8 cellular contexts compared by ENCODE assay signal in the genomic region with DNA sequence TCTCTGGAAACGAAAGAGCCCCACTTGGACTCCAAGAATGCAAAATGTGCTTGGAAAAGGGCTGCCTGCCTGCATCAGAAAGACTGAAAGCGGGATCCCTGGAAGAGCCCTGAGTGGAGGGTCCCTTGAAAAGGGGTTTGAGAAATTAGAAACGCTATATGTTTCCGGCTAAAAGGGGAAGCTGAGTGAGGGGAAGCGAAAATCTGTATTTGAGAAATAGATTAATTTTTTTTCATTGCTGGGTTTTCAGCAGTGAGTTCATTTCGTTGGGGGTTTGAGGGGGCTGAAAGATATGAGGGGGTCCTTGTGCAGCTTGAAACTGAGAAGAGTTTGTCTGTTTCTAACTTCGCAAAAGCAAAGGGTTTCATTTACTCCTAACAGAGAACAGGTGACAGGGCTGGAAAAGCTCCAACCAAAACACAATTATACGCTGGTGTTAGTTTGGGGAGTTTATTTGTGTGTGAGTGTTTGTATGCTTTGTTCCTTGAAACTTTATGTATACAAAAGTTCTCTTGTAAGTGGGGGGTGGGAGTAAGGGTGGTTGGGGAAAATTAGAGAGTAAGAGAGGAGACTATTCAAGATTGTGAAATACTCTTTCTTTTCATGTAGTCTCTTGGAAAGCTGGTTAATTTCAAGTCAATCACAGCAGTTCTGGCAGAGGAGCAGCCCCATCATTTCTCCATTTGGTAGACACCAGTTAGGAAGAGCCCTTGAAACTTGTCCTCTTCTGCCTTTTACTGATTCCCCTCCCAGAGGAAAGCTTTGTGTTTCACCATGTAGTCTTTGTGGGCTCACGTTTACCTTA. TPM values are rescaled to one million over a fixed set of nuclear protein-coding genes. Genes with fewer than 3 reads are reported as not detected.
DNase-seq lines count a peak whose midpoint lies in the region; ATAC-seq and TF ChIP-seq lines count a peak whose summit lies in the region.

No MANE protein-coding gene starts in this region.

- H3K4me3 Mint-ChIP-seq in Calu3 (ENCODE audit: low read depth, unreplicated experiment): peak overlapping the region; percentile 96

- H3K27me3 ChIP-seq in lower lobe of right lung (ENCODE audit: low read depth) (no peaks in the 10 kb centered on the region), vagina (no peaks in the 10 kb centered on the region)

- H3K36me3 Mint-ChIP-seq in Calu3 (ENCODE audit: insufficient read depth, unreplicated experiment): peaks cover 11% of the 10 kb centered on the region

- CTCF ChIA-PET in Calu3 (lab: Charles Lee): interaction anchor here (0.6 to 1.6 kb wide), 4 partner anchors 11 to 156 kb away, joined by 3 to 7 read pairs (median 4); no protein-coding TSS in a partner anchor

- H3K27me3 Mint-ChIP-seq in Calu3 (ENCODE audit: unreplicated experiment): no peaks in the 10 kb centered on the region

- H3K36me3 ChIP-seq in lower lobe of right lung (no peaks in the 10 kb centered on the region), vagina (no peaks in the 10 kb centered on the region)

- ATAC-seq in lower lobe of right lung: peak; percentile 2 to 11

- intact Hi-C loops in Calu3 (cut with micrococcal nuclease; ENCODE audit: unreplicated experiment) (no loop called here), lower lobe of right lung (cut with DNase I) (no loop called here), vagina (cut with DNase I) (no loop called here)

- H3K27ac ChIP-seq in lower lobe of right lung (peak overlapping the region; percentile 82), vagina (peak overlapping the region; percentile 78)

- H3K9me3 ChIP-seq in lower lobe of right lung (no peaks in the 10 kb centered on the region), vagina (no peaks in the 10 kb centered on the region)

- no peaks in the 10 kb centered on the region for H3K9me3 Mint-ChIP-seq in Calu3 (ENCODE audit: low read depth, unreplicated experiment)

- in situ Hi-C loops in T47D (cut with HindIII; ENCODE audit: low pct_unique_long_range_greater_than_20kb, low sequenced_read_pairs): no loop called here

- H3K4me1 ChIP-seq in lower lobe of right lung (peaks cover 46% of the 10 kb centered on the region), vagina (peaks cover 78% of the 10 kb centered on the region)

- DNase-seq in Calu3 (no peak), Kasumi-1 (lab: John Stamatoyannopoulos, UW) (peak; percentile 40 to 60), T47D (ENCODE audit: low read depth in 1 of 2, low spot score in 1 of 2) (peak; percentile 26 to 30), lower lobe of right lung (no peak), vagina (ENCODE audit: extremely low spot score in 2 of 2) (peak in 1 of 2 donors; percentile 9), hepatic stellate cell (ENCODE audit: low spot score) (no peak), GF-D8 (lab: John Stamatoyannopoulos, UW) (no peak), 8988T (no peak)

- H3K27ac Mint-ChIP-seq in Calu3 (ENCODE audit: unreplicated experiment): peak overlapping the region; percentile 45

- no TSS peak for BruUV-seq in Calu3 (replicated peaks; lab: Mats Ljungman, UMichigan)

- H3K4me1 Mint-ChIP-seq in Calu3 (ENCODE audit: low read depth, unreplicated experiment): peaks cover 81% of the 10 kb centered on the region

- TF ChIP-seq CTCF in Calu3 (IDR thresholded peaks at IDR 0.05; ENCODE audit: unreplicated experiment): no peak
- TF ChIP-seq CTCF in lower lobe of right lung (IDR thresholded peaks at IDR 0.05): no peak
- no peak for TF ChIP-seq CTCF in vagina (IDR thresholded peaks at IDR 0.05)

- H3K4me3 ChIP-seq in lower lobe of right lung (peak overlapping the region; percentile 74), vagina (peak overlapping the region; percentile 53 to 62)

- no peak for TF ChIP-seq POLR2A in vagina (IDR thresholded peaks at IDR 0.05)

RNA-seq across cellular contexts. Expression of a gene that starts 0.8 kb away (rescaled TPM):
- 24.2 and 30.6 TPM in 2 replicates for total RNA-seq in Calu3 (2022)
- 29.5 TPM for total RNA-seq in lower lobe of right lung
- 34.4 TPM for total RNA-seq in vagina

Comparison
In these comparisons a context has a peak if more than half of its experiments do, and no peak if none do; other contexts are left out.
1. DNase-seq: peak in Kasumi-1 (2 of 2) and T47D (2 of 2); none in Calu3 (single experiment), lower lobe of right lung (single experiment), hepatic stellate cell (single experiment), GF-D8 (single experiment) and 8988T (single experiment).